Comparison of ENCODE assay signal across 1 cellular context in genomic region chr3:117059054-117059989, GRCh38.
TF ChIP-seq lines count a peak whose summit lies in the region.

No MANE protein-coding gene starts in this region.

TF ChIP-seq in K562, 482 proteins besides CTCF, POLR2A, EP300 and RAD21 (continued from another document):
- TF ChIP-seq ARID4B (CRISPR knock-in tag; IDR thresholded peaks at IDR 0.05) = no peak
- no peak for TF ChIP-seq SRSF9 (IDR thresholded peaks at IDR 0.05; ENCODE audit: borderline replicate concordance, low read depth, low read length)
